Comparison of ENCODE assay signal across 21 cellular contexts in genomic region chr5:107274576-107274975, GRCh38.
DNase-seq lines count a peak whose midpoint lies in the region; TF ChIP-seq lines count a peak whose summit lies in the region.
"Had no signal": no experiment of that assay in that cellular context is flagged by ENCODE, and none has a peak within 500 bp of the region (broad histone marks: within the 10 kb centered on the region; RNA-seq: fewer than 3 reads in every experiment).

No MANE protein-coding gene starts in this region.

- H3K4me3 ChIP-seq in fibroblast of pulmonary artery (replicated peaks; ENCODE audit: low read depth, low read length) = no peak overlapping the region
- H3K4me3 ChIP-seq: BLaER1, Peyer's patch, SJSA1 had no signal

- DNase-seq in HCEC 1CT (peak; percentile 26), astrocyte of the hippocampus (ENCODE audit: low read depth, low spot score) (peak; percentile 13), fibroblast of pulmonary artery (ENCODE audit: low read depth) (peak; percentile 39), T-helper 9 cell (no peak), globus pallidus (ENCODE audit: low spot score) (no peak), T-helper 1 cell (no peak)
- DNase-seq in activated naive CD4-positive, alpha-beta T cell treated with anti-CD3 and anti-CD28 coated beads, Interleukin-2, amount 50 U/mL, for 16 hours = no peak
- DNase-seq: CD4-positive, alpha-beta T cell; COR-L47; DMS 273 treated with DMSO at 0.1 percent for 48 hours; DMS79 treated with DMSO at 0.1 percent for 48 hours; H9; KG1; NCI-H1092; NCI-H1436; NCI-H1930; NCI-H2227 treated with DMSO at 0.1 percent for 48 hours; NCI-H524; Peyer's patch had no signal

- TF ChIP-seq CTCF in fibroblast of pulmonary artery (IDR thresholded peaks at IDR 0.05; ENCODE audit: low read length, missing control alignments) = no peak

Comparison
In these comparisons a context has a peak if more than half of its experiments do, and no peak if none do; other contexts are left out.
1. DNase-seq: peak in HCEC 1CT (single experiment), astrocyte of the hippocampus (single experiment) and fibroblast of pulmonary artery (single experiment); none in T-helper 9 cell (single experiment), globus pallidus (single experiment), T-helper 1 cell (0 of 5) and activated naive CD4-positive, alpha-beta T cell treated with anti-CD3 and anti-CD28 coated beads, Interleukin-2, amount 50 U/mL, for 16 hours (single experiment).